Comparison of ENCODE assay signal across 9 cellular contexts in the genomic region with DNA sequence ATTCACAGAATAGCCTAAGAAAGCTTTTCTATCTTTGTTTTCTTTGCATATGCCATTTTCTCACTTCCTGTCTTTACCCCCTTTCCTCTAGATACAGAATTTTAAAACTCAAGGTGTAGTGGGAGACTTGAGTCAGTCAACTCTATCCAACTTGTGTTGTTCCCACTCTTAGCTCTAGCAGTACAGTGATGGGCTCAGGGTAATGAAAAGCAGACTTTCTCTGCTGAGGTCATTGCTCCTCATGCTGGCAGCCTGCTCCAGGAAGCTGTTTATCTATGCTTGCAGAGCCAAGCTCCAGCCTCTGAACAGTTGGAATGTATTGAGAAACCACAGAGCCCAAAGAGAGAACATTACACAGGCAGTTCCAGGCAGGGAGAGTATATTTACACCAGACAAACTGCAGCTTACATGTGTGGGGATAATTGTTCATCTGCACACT.
DNase-seq lines count a peak whose midpoint lies in the region; ATAC-seq and TF ChIP-seq lines count a peak whose summit lies in the region.
"Had no signal": no experiment of that assay in that cellular context is flagged by ENCODE, and none has a peak within 500 bp of the region (broad histone marks: within the 10 kb centered on the region; RNA-seq: fewer than 3 reads in every experiment).

No MANE protein-coding gene starts in this region.

- no peaks in the 10 kb centered on the region for H3K9me3 Mint-ChIP-seq in activated T-cell treated with anti-CD3 and anti-CD28 coated beads, Interleukin-2, amount 50 U/mL, for 72 hours
- H3K9me3 Mint-ChIP-seq: stimulated activated naive CD8-positive, alpha-beta T cell treated with anti-CD3 and anti-CD28 coated beads, Interleukin-15, Interleukin-2, amounts not matched to agents 100 ng/mL and 50 ng/mL, for 24 hours had no signal

- peak overlapping the region; percentile 3 for H3K27ac Mint-ChIP-seq in activated T-cell treated with anti-CD3 and anti-CD28 coated beads, Interleukin-2, amount 50 U/mL, for 72 hours

- TF ChIP-seq POLR2A in right lobe of liver (IDR thresholded peaks at IDR 0.05): peak; percentile 73
- no peak for TF ChIP-seq POLR2A in uterus (IDR thresholded peaks at IDR 0.05)

- no peaks in the 10 kb centered on the region for H3K9me3 ChIP-seq in colonic mucosa
- H3K9me3 ChIP-seq in right lobe of liver: no peaks in the 10 kb centered on the region
- H3K9me3 ChIP-seq in uterus: no peaks in the 10 kb centered on the region

- H3K4me3 ChIP-seq in colonic mucosa: no peak overlapping the region
- H3K4me3 ChIP-seq in right lobe of liver: no peak overlapping the region
- no peak overlapping the region for H3K4me3 ChIP-seq in uterus

- peak in 1 of 2 donors; percentile 21 for ATAC-seq in activated T-cell treated with anti-CD3 and anti-CD28 coated beads, Interleukin-2, amount 50 U/mL, for 72 hours (replicated peaks in 1 of 2)
- peak; percentile 94 to 99 (median 98) for ATAC-seq in right lobe of liver
- ATAC-seq in GM21528 (IDR thresholded peaks at IDR 0.05; ENCODE audit: low FRiP score, unreplicated experiment): no peak

- H3K27me3 ChIP-seq in colonic mucosa (no peaks in the 10 kb centered on the region), right lobe of liver (no peaks in the 10 kb centered on the region), uterus (no peaks in the 10 kb centered on the region)

- peak overlapping the region; percentile 42 for H3K27ac ChIP-seq in colonic mucosa
- H3K27ac ChIP-seq in right lobe of liver: peak overlapping the region; percentile 22 to 70 (median 65)
- peak overlapping the region; percentile 62 to 68 for H3K27ac ChIP-seq in uterus

- no peaks in the 10 kb centered on the region for H3K27me3 Mint-ChIP-seq in activated T-cell treated with anti-CD3 and anti-CD28 coated beads, Interleukin-2, amount 50 U/mL, for 72 hours (ENCODE audit: low read depth)
- H3K27me3 Mint-ChIP-seq: stimulated activated naive CD8-positive, alpha-beta T cell treated with anti-CD3 and anti-CD28 coated beads, Interleukin-15, Interleukin-2, amounts not matched to agents 100 ng/mL and 50 ng/mL, for 24 hours had no signal

- H3K9ac ChIP-seq in colonic mucosa (ENCODE audit: low read depth in 2 of 2, low read length in 2 of 2): no peak overlapping the region

- TF ChIP-seq CTCF in colonic mucosa (IDR thresholded peaks at IDR 0.05) (no peak), right lobe of liver (IDR thresholded peaks at IDR 0.05) (no peak), uterus (IDR thresholded peaks at IDR 0.05) (no peak)

- intact Hi-C loops in colonic mucosa (cut with DNase I): loop anchor here (10.0 kb wide), 1 partner anchor 90 kb away; the partner anchor contains the start of gene LRP4
- intact Hi-C loops in right lobe of liver (cut with DNase I): no loop called here
- intact Hi-C loops in uterus (cut with DNase I; ENCODE audit: low total_unique reads): no loop called here

- DNase-seq in activated T-cell treated with anti-CD3 and anti-CD28 coated beads, Interleukin-2, amount 50 U/mL, for 72 hours: no peak
- DNase-seq in activated T-cell treated with anti-CD3 and anti-CD28 coated beads, Interleukin-2, amount 50 U/mL, for 48 hours: no peak
- peak; percentile 62 for DNase-seq in NOMO-1 treated with DMSO at 0.1 percent for 48 hours (lab: John Stamatoyannopoulos, UW; ENCODE audit: unreplicated experiment)
- DNase-seq in colonic mucosa: peak; percentile 73
- peak; percentile 68 to 90 (median 84) for DNase-seq in right lobe of liver
- DNase-seq in uterus: peak; percentile 82 to 91
- no peak for DNase-seq in activated CD4-positive, CD25-positive, alpha-beta regulatory T cell treated with anti-CD3 and anti-CD28 coated beads, Interleukin-2, amount 50 U/mL, for 72 hours

- peaks cover 0 to 2% of the 10 kb centered on the region in 2 donors for H3K36me3 Mint-ChIP-seq in activated T-cell treated with anti-CD3 and anti-CD28 coated beads, Interleukin-2, amount 50 U/mL, for 72 hours (ENCODE audit: insufficient read depth in 2 of 2)

- no peaks in the 10 kb centered on the region for H3K36me3 ChIP-seq in colonic mucosa
- no peaks in the 10 kb centered on the region for H3K36me3 ChIP-seq in right lobe of liver
- H3K36me3 ChIP-seq in uterus: no peaks in the 10 kb centered on the region

- H3K4me3 Mint-ChIP-seq in activated T-cell treated with anti-CD3 and anti-CD28 coated beads, Interleukin-2, amount 50 U/mL, for 72 hours: no peak overlapping the region
- H3K4me3 Mint-ChIP-seq: stimulated activated naive CD8-positive, alpha-beta T cell treated with anti-CD3 and anti-CD28 coated beads, Interleukin-15, Interleukin-2, amounts not matched to agents 100 ng/mL and 50 ng/mL, for 24 hours had no signal

- peaks cover 28% of the 10 kb centered on the region for H3K4me1 Mint-ChIP-seq in activated T-cell treated with anti-CD3 and anti-CD28 coated beads, Interleukin-2, amount 50 U/mL, for 72 hours (ENCODE audit: low read depth)

- H3K4me1 ChIP-seq in colonic mucosa (peaks cover 3% of the 10 kb centered on the region), right lobe of liver (peaks cover 0 to 35% (median 6%) of the 10 kb centered on the region in 4 donors), uterus (peaks cover 4 to 5% of the 10 kb centered on the region in 2 donors)

Comparison
In these comparisons a context has a peak if more than half of its experiments do, and no peak if none do; other contexts are left out.
1. DNase-seq: peak in NOMO-1 treated with DMSO at 0.1 percent for 48 hours (single experiment), colonic mucosa (single experiment), right lobe of liver (3 of 3) and uterus (2 of 2); none in activated T-cell treated with anti-CD3 and anti-CD28 coated beads, Interleukin-2, amount 50 U/mL, for 72 hours (0 of 2), activated T-cell treated with anti-CD3 and anti-CD28 coated beads, Interleukin-2, amount 50 U/mL, for 48 hours (0 of 2) and activated CD4-positive, CD25-positive, alpha-beta regulatory T cell treated with anti-CD3 and anti-CD28 coated beads, Interleukin-2, amount 50 U/mL, for 72 hours (single experiment).
2. Peak in every context shown above with its lines, with median percentiles within 50 percentile points of each other: H3K27ac ChIP-seq.